ENCODE assay signal across 15 cellular contexts in the genomic region with DNA sequence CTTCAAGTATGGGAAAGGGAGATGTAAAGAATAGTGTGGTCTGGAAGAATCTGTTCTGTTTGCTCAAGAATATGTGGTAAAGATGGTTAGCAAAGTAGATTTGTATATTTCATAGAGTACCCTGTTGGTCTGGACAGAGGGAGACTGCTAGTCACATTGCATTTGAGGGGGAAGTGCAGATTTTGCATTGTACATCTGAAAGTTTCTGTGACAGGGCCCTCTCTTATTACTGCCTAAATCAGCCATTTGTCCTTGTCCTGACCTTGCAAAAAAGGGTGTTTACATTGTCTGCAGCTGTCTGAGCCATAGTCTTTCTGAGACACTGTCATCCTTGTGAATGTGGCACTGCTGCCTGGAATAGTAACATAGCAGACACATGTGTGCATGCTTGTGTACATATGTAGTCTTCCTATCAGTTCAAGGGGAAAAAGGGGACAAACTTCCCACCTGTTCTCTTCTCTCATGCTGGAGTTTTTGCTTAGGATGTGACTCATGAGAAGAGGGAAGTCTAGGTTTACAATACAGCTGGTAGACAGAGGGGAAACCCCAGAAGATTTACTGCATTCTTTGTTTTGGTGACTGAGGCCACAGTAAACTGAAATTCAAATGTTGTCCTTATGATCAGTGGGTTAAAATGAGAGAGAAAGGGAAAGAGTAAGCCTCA.
DNase-seq lines count a peak whose midpoint lies in the region; ATAC-seq and TF ChIP-seq lines count a peak whose summit lies in the region.
"Had no signal": no experiment of that assay in that cellular context is flagged by ENCODE, and none has a peak within 500 bp of the region (broad histone marks: within the 10 kb centered on the region; RNA-seq: fewer than 3 reads in every experiment).

No MANE protein-coding gene starts in this region.

- no peak overlapping the region for H3K4me3 ChIP-seq in WERI-Rb-1 (ENCODE audit: low read depth, low read length)
- H3K4me3 ChIP-seq in neural progenitor cell: no peak overlapping the region
- H3K4me3 ChIP-seq in gastroesophageal sphincter: no peak overlapping the region
- H3K4me3 ChIP-seq: SJSA1 had no signal

- H3K4me3 Mint-ChIP-seq in neural progenitor cell: no peak overlapping the region
- H3K4me3 Mint-ChIP-seq: activated B cell treated with CpG ODN at 0.5 μM for 24 hours; CD4-positive, alpha-beta T cell had no signal

- peak; percentile 69 for ATAC-seq in GM19324 (IDR thresholded peaks at IDR 0.05; ENCODE audit: low FRiP score, unreplicated experiment)
- peak; percentile 56 for ATAC-seq in HG03066 (IDR thresholded peaks at IDR 0.05; ENCODE audit: low read depth, unreplicated experiment)
- no peak for ATAC-seq in gastroesophageal sphincter
- ATAC-seq: stimulated activated naive CD8-positive, alpha-beta T cell treated with anti-CD3 and anti-CD28 coated beads, Interleukin-15, Interleukin-2, amounts not matched to agents 100 U/mL and 50 U/mL, for 24 hours had no signal

- H3K27me3 ChIP-seq in WERI-Rb-1 (ENCODE audit: insufficient read depth, low read depth, severe bottlenecking) (no peaks in the 10 kb centered on the region), neural progenitor cell (no peaks in the 10 kb centered on the region), gastroesophageal sphincter (no peaks in the 10 kb centered on the region)
- H3K27me3 ChIP-seq: SJSA1 had no signal

- no peaks in the 10 kb centered on the region for H3F3A ChIP-seq in neural progenitor cell (ENCODE audit: low read depth)

- H3K9me3 ChIP-seq in WERI-Rb-1 (ENCODE audit: severe bottlenecking) (no peaks in the 10 kb centered on the region), neural progenitor cell (ENCODE audit: low read depth) (no peaks in the 10 kb centered on the region), gastroesophageal sphincter (no peaks in the 10 kb centered on the region)
- H3K9me3 ChIP-seq: SJSA1 had no signal

- H3K4me1 ChIP-seq in neural progenitor cell (peaks cover 5% of the 10 kb centered on the region), gastroesophageal sphincter (no peaks in the 10 kb centered on the region)
- H3K4me1 ChIP-seq: SJSA1 had no signal

- TF ChIP-seq EP300 in gastroesophageal sphincter (IDR thresholded peaks at IDR 0.05): no peak

- H4K20me1 ChIP-seq in neural progenitor cell (ENCODE audit: low read depth): no peaks in the 10 kb centered on the region

- H3K9me3 Mint-ChIP-seq in neural progenitor cell: no peaks in the 10 kb centered on the region
- H3K9me3 Mint-ChIP-seq: activated B cell treated with CpG ODN at 0.5 μM for 24 hours; activated T-helper 2 cell treated with anti-CD3 and anti-CD28 coated beads, Interferon-gamma antibody, Interleukin-2, Interleukin-4, amounts not matched to agents 10 μg/mL and 5 μg/mL and 100 μg/mL, durations not matched to agents 14 hours and 24 hours and 36 hours; CD4-positive, alpha-beta T cell had no signal

- no peaks in the 10 kb centered on the region for H3K27me3 Mint-ChIP-seq in neural progenitor cell (ENCODE audit: insufficient read depth, low read depth)
- H3K27me3 Mint-ChIP-seq: activated B cell treated with CpG ODN at 0.5 μM for 24 hours; CD4-positive, alpha-beta T cell had no signal

- peak overlapping the region; percentile 60 for H3K27ac ChIP-seq in WERI-Rb-1
- H3K27ac ChIP-seq in neural progenitor cell: no peak overlapping the region
- no peak overlapping the region for H3K27ac ChIP-seq in gastroesophageal sphincter
- H3K27ac ChIP-seq: SJSA1 had no signal

- H3K4me1 Mint-ChIP-seq in neural progenitor cell: peaks cover 19% of the 10 kb centered on the region
- H3K4me1 Mint-ChIP-seq: activated B cell treated with CpG ODN at 0.5 μM for 24 hours had no signal

- peak overlapping the region; percentile 8 for H3K27ac Mint-ChIP-seq in neural progenitor cell
- H3K27ac Mint-ChIP-seq: activated B cell treated with CpG ODN at 0.5 μM for 24 hours; activated T-helper 2 cell treated with anti-CD3 and anti-CD28 coated beads, Interferon-gamma antibody, Interleukin-2, Interleukin-4, amounts not matched to agents 10 μg/mL and 5 μg/mL and 100 μg/mL, durations not matched to agents 14 hours and 24 hours and 36 hours; CD4-positive, alpha-beta T cell had no signal

- no peak for TF ChIP-seq POLR2A in gastroesophageal sphincter (IDR thresholded peaks at IDR 0.05)

- H3K79me2 ChIP-seq in neural progenitor cell (ENCODE audit: low read depth): no peaks in the 10 kb centered on the region

- H2AFZ ChIP-seq in neural progenitor cell (replicated peaks): no peak overlapping the region

- no peaks in the 10 kb centered on the region for H3K36me3 Mint-ChIP-seq in neural progenitor cell

- DNase-seq in WERI-Rb-1 (no peak), neural progenitor cell (ENCODE audit: low spot score) (no peak), GOT3 (lab: John Stamatoyannopoulos, UW) (no peak), activated T-cell treated with anti-CD3 and anti-CD28 coated beads for 4 hours (no peak)
- no peak for DNase-seq in central memory CD4-positive, alpha-beta T cell
- DNase-seq: activated B cell treated with CpG ODN at 0.5 μM for 24 hours; CD4-positive, alpha-beta T cell; nucleus accumbens; stimulated activated CD4-positive, alpha-beta T cell treated with anti-CD3 and anti-CD28 coated beads, Interleukin-2, amount 100 ng/mL, for 24 hours; stimulated activated naive CD8-positive, alpha-beta T cell treated with anti-CD3 and anti-CD28 coated beads, Interleukin-15, Interleukin-2, amounts not matched to agents 100 U/mL and 50 U/mL, for 24 hours had no signal

- no peaks in the 10 kb centered on the region for H3K36me3 ChIP-seq in WERI-Rb-1
- no peaks in the 10 kb centered on the region for H3K36me3 ChIP-seq in neural progenitor cell
- H3K36me3 ChIP-seq in gastroesophageal sphincter: no peaks in the 10 kb centered on the region
- H3K36me3 ChIP-seq: SJSA1 had no signal

- H3K4me2 ChIP-seq in neural progenitor cell: no peak overlapping the region

- TF ChIP-seq CTCF in WERI-Rb-1 (IDR thresholded peaks at IDR 0.05; ENCODE audit: low read depth, low read length): no peak
- no peak for TF ChIP-seq CTCF in neural progenitor cell (IDR thresholded peaks at IDR 0.05)
- no peak for TF ChIP-seq CTCF in gastroesophageal sphincter (IDR thresholded peaks at IDR 0.05)

- no peak overlapping the region for H3K9ac ChIP-seq in neural progenitor cell
